1 cellular context compared by ENCODE assay signal in genomic region chr1:202117898-202118371, GRCh38.
TF ChIP-seq lines count a peak whose summit lies in the region.

No MANE protein-coding gene starts in this region.

TF ChIP-seq in HEK293, 187 proteins besides CTCF, POLR2A, EP300 and RAD21:
- TF ChIP-seq SP7 (tag by site-specific recombination; IDR thresholded peaks at IDR 0.05) = 0 out of 2 replicates have a peak, but pooled peaks have one; percentile 26
- TF ChIP-seq, protein P1, sequence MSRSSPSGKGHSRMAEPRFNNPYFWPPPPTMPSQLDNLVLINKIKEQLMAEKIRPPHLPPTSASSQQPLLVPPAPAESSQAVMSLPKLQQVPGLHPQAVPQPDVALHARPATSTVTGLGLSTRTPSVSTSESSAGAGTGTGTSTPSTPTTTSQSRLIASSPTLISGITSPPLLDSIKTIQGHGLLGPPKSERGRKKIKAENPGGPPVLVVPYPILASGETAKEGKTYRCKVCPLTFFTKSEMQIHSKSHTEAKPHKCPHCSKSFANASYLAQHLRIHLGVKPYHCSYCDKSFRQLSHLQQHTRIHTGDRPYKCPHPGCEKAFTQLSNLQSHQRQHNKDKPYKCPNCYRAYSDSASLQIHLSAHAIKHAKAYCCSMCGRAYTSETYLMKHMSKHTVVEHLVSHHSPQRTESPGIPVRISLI (tag by site-specific recombination; IDR thresholded peaks at IDR 0.05) = no peak
